ENCODE assay signal across 31 cellular contexts in the genomic region with DNA sequence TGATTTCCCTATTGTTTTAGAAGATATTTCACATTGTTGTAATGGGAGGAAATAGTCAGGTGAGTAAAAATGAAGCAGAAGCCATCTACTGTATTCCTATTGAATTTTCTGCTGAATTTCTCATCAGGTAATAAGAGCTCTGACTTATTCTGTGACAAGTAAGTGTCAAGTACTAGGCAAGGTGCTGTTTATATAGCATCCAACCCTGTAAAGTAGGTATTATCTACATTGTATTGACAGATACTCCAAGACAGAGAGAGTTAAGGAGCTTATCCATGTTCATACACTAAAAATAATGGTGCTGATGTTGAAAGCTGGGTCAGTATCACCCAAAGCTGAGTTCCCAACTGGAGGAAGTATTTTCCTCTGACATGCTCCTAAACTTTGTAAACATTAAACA.
"Had no signal": no experiment of that assay in that cellular context is flagged by ENCODE, and none has a peak within 500 bp of the region (broad histone marks: within the 10 kb centered on the region; RNA-seq: fewer than 3 reads in every experiment).

No MANE protein-coding gene starts in this region.

- H3K27ac ChIP-seq: adrenal gland, body of pancreas, brain microvascular endothelial cell, breast epithelium, VCaP had no signal

- H3K9me3 ChIP-seq: adrenal gland, body of pancreas, breast epithelium had no signal

- FAIRE-seq: astrocyte, TTC549 had no signal

- H3K27me3 ChIP-seq: adrenal gland, body of pancreas, brain microvascular endothelial cell, breast epithelium had no signal

- H3K4me3 ChIP-seq: adrenal gland, body of pancreas, breast epithelium had no signal

- DNase-seq: activated B cell treated with CpG ODN at 0.5 μM for 24 hours; activated CD4-positive, alpha-beta memory T cell treated with anti-CD3 and anti-CD28 coated beads for 36 hours; activated CD4-positive, alpha-beta T cell treated with anti-CD3 and anti-CD28 coated beads for 4 hours; activated CD4-positive, alpha-beta T cell treated with anti-CD3 and anti-CD28 coated beads, Interleukin-2, amount 10 ng/mL, durations not matched to agents 24 days and 14 days; activated CD4-positive, alpha-beta T cell treated with anti-CD3 and anti-CD28 coated beads, Interleukin-2, amount 50 U/mL, for 1 hour; activated CD4-positive, alpha-beta T cell treated with anti-CD3 and anti-CD28 coated beads, Interleukin-2, amount 50 U/mL, for 4 hours; activated CD4-positive, CD25-positive, alpha-beta regulatory T cell treated with anti-CD3 and anti-CD28 coated beads, Interleukin-2, amount 50 U/mL, for 72 hours; activated CD8-positive, alpha-beta memory T cell treated with anti-CD3 and anti-CD28 coated beads, Interleukin-2, amount 50 U/mL, for 4 hours; activated CD8-positive, alpha-beta T cell treated with anti-CD3 and anti-CD28 coated beads for 36 hours; activated effector memory CD4-positive, alpha-beta T cell treated with anti-CD3 and anti-CD28 coated beads, Interleukin-2, amount 50 U/mL, for 16 hours; activated gamma-delta T cell treated with Interleukin-2 at 50 U/mL for 16 hours; activated naive CD4-positive, alpha-beta T cell; activated naive CD4-positive, alpha-beta T cell treated with anti-CD3 and anti-CD28 coated beads for 36 hours; activated naive CD4-positive, alpha-beta T cell treated with anti-CD3 and anti-CD28 coated beads, Interleukin-2, amount 50 U/mL, for 16 hours; activated naive CD8-positive, alpha-beta T cell treated with anti-CD3 and anti-CD28 coated beads for 36 hours; activated T-cell treated with anti-CD3 and anti-CD28 coated beads for 4 hours; activated T-cell treated with anti-CD3 and anti-CD28 coated beads, Interleukin-2, amount 50 U/mL, for 1 hour; activated T-cell treated with anti-CD3 and anti-CD28 coated beads, Interleukin-2, amount 50 U/mL, for 4 hours; activated T-cell treated with anti-CD3 and anti-CD28 coated beads, Interleukin-2, amount 50 U/mL, for 72 hours; adrenal gland; amniotic stem cell; aorta; body of pancreas; brain microvascular endothelial cell; central memory CD4-positive, alpha-beta T cell; T-helper 2 cell; T-helper 9 cell had no signal

- H3K36me3 ChIP-seq: adrenal gland, brain microvascular endothelial cell, breast epithelium had no signal
